8 cellular contexts compared by ENCODE assay signal in genomic region chr16:88747588-88748301, GRCh38. TPM values are rescaled to one million over a fixed set of nuclear protein-coding genes. Genes with fewer than 3 reads are reported as not detected.
DNase-seq lines count a peak whose midpoint lies in the region; ATAC-seq and TF ChIP-seq lines count a peak whose summit lies in the region.

No MANE protein-coding gene starts in this region.

- TF ChIP-seq CTCF in right lobe of liver (IDR thresholded peaks at IDR 0.05) (peak; percentile 20 to 63 (median 50)), testis (IDR thresholded peaks at IDR 0.05) (no peak)

- peak; percentile 4 for DNase-seq in NCI-H2196 (lab: John Stamatoyannopoulos, UW; ENCODE audit: unreplicated experiment)
- no peak for DNase-seq in NCI-H2196 treated with DMSO at 0.1 percent for 48 hours (lab: John Stamatoyannopoulos, UW; ENCODE audit: unreplicated experiment)
- peak; percentile 68 for DNase-seq in NCI-H1436 (lab: John Stamatoyannopoulos, UW)
- DNase-seq in activated CD4-positive, alpha-beta T cell treated with anti-CD3 and anti-CD28 coated beads, Interleukin-2, amount 50 U/mL, for 1 hour: peak; percentile 41
- peak; percentile 65 to 74 (median 67) for DNase-seq in right lobe of liver
- no peak for DNase-seq in NCI-H1694 treated with DMSO at 0.1 percent for 48 hours (lab: John Stamatoyannopoulos, UW)
- DNase-seq in testis: no peak

- H3K36me3 ChIP-seq in right lobe of liver (no peaks in the 10 kb centered on the region), testis (ENCODE audit: low read depth, missing control alignments) (no peaks in the 10 kb centered on the region)

- H3K9me3 ChIP-seq in right lobe of liver (no peaks in the 10 kb centered on the region), testis (no peaks in the 10 kb centered on the region)

- H3K27me3 ChIP-seq in right lobe of liver (no peaks in the 10 kb centered on the region), testis (no peaks in the 10 kb centered on the region)

- 96% methylated on average over 4 of the region's 26 CpGs for WGBS in right lobe of liver (ENCODE audit: insufficient coverage, low coverage, low lambda C conversion rate, missing lambda C conversion rate)
- 89 to 94% methylated on average over 12 to 26 of the region's 26 CpGs for WGBS in testis, 2 donors

- no peak overlapping the region for H3K4me3 ChIP-seq in right lobe of liver
- H3K4me3 ChIP-seq in testis: no peak overlapping the region

- H3K4me1 ChIP-seq in right lobe of liver (peaks cover 0 to 6% (median 3%) of the 10 kb centered on the region in 4 donors), testis (peaks cover 12% of the 10 kb centered on the region)

- no peak overlapping the region for H3K27ac ChIP-seq in right lobe of liver
- H3K27ac ChIP-seq in testis: no peak overlapping the region

- ATAC-seq in right lobe of liver (peak; percentile 76 to 82 (median 78)), GM18519 (IDR thresholded peaks at IDR 0.05; ENCODE audit: low FRiP score, unreplicated experiment) (no peak)

- intact Hi-C loops in right lobe of liver (cut with DNase I): no loop called here
- intact Hi-C loops in testis (cut with DNase I; ENCODE audit: low total_unique reads): no loop called here

- TF ChIP-seq POLR2A in right lobe of liver (IDR thresholded peaks at IDR 0.05) (no peak), testis (IDR thresholded peaks at IDR 0.05) (no peak)

RNA-seq across cellular contexts. Expression of gene PIEZO1, which starts 37.3 kb away (rescaled TPM):
- total RNA-seq in right lobe of liver: 10 to 100 TPM; 48.9 to 91.9 (median 64.4) TPM
- total RNA-seq in testis: 10 to 100 TPM; 40.7 to 44.5 TPM
- polyA plus RNA-seq in testis (ENCODE audit: insufficient read depth, low read depth, low replicate concordance): 24.2 TPM

RNA-seq across cellular contexts. Expression of gene CTU2, which starts 41.4 kb away (rescaled TPM):
- total RNA-seq in right lobe of liver (1 to 10 TPM; 5.0 to 9.5 (median 8.2) TPM), testis (10 to 100 TPM; 24.8 to 25.4 TPM)
- polyA plus RNA-seq in testis (ENCODE audit: insufficient read depth, low read depth, low replicate concordance): 19.8 TPM

RNA-seq across cellular contexts. Expression of gene RNF166, which starts 41.5 kb away (rescaled TPM):
- total RNA-seq in right lobe of liver: 10 to 100 TPM in 2 of 6 experiments, 1 to 10 TPM in 4; 8.1 to 12.8 (median 10.0) TPM
- 10 to 100 TPM; 37.4 to 41.3 TPM for total RNA-seq in testis
- polyA plus RNA-seq in testis (ENCODE audit: insufficient read depth, low read depth, low replicate concordance): 18.3 TPM

RNA-seq across cellular contexts. Expression of gene CDT1, which starts 55.8 kb away (rescaled TPM):
- total RNA-seq in right lobe of liver (1 to 10 TPM in 2 of 6 experiments, under 1 TPM in 4; 0.22 to 9.6 (median 0.42) TPM), testis (10 to 100 TPM; 14.9 to 19.1 TPM)
- 11.9 TPM for polyA plus RNA-seq in testis (ENCODE audit: insufficient read depth, low read depth, low replicate concordance)

Comparison
In these comparisons a context has a peak if more than half of its experiments do, and no peak if none do; other contexts are left out.
1. DNase-seq: peak in NCI-H2196 (single experiment), NCI-H1436 (single experiment), activated CD4-positive, alpha-beta T cell treated with anti-CD3 and anti-CD28 coated beads, Interleukin-2, amount 50 U/mL, for 1 hour (single experiment) and right lobe of liver (3 of 3); none in NCI-H2196 treated with DMSO at 0.1 percent for 48 hours (single experiment), NCI-H1694 treated with DMSO at 0.1 percent for 48 hours (single experiment) and testis (single experiment).
2. CTCF ChIP-seq: peak in right lobe of liver (4 of 4); none in testis (0 of 3).